Comparison of ENCODE assay signal across 1 cellular context in genomic region chr5:157915638-157916037, GRCh38.
TF ChIP-seq lines count a peak whose summit lies in the region.

No MANE protein-coding gene starts in this region.

TF ChIP-seq in K562, 482 proteins besides CTCF, POLR2A, EP300 and RAD21 (continued from another document):
- no peak for TF ChIP-seq CUX1 (CRISPR knock-in tag; IDR thresholded peaks at IDR 0.05)
- no peak for TF ChIP-seq ZNF592 (IDR thresholded peaks at IDR 0.05)
- TF ChIP-seq ZBTB17 (CRISPR knock-in tag; IDR thresholded peaks at IDR 0.05) = no peak
- no peak for TF ChIP-seq ZNF146 (CRISPR knock-in tag; IDR thresholded peaks at IDR 0.05; ENCODE audit: unreplicated experiment)
- TF ChIP-seq BRF1 (IDR thresholded peaks at IDR 0.05; ENCODE audit: borderline replicate concordance, extremely low read depth, insufficient read length) = no peak
- TF ChIP-seq SMAD4 (CRISPR knock-in tag; conservative IDR thresholded peaks at IDR 0.05) = no peak
TF ChIP-seq in K562: peak in this region for 0.
